Comparison of ENCODE assay signal across 8 cellular contexts in genomic region chr1:110605901-110606783, GRCh38. TPM values are rescaled to one million over a fixed set of nuclear protein-coding genes. Genes with fewer than 3 reads are reported as not detected.
DNase-seq lines count a peak whose midpoint lies in the region; ATAC-seq, FAIRE-seq and TF ChIP-seq lines count a peak whose summit lies in the region.

Gene KCNA2 (minus strand): TSS chr1:110606358. CDS start chr1:110604782, 1,576 bp downstream.

- H3K4me3 ChIP-seq in GM12878 (0 out of 2 replicates have a peak within 1 kb of the TSS, but pooled peaks have one; percentile 22), iPS-20b (ENCODE audit: low read length) (peak within 1 kb of the TSS; percentile 78), sigmoid colon (peak within 1 kb of the TSS; percentile 46 to 71 (median 56)), PC-9 (no peak within 1 kb of the TSS)

- SMC1A ChIA-PET in GM12878 (lab: Charles Lee; ENCODE audit: uncharacterized antibody, unreplicated experiment), result interaction anchor here (1.4 kb wide), 1 partner anchor 11 kb away, joined by 3 read pairs; no protein-coding TSS in a partner anchor

- H3K9me2 ChIP-seq in PC-9 (ENCODE audit: insufficient read depth), result no peaks in the 10 kb centered on the region

- BruUV-seq in GM12878 (replicated peaks; lab: Mats Ljungman, UMichigan), result no TSS peak
- no TSS peak for BruUV-seq in PC-9 (replicated peaks; lab: Mats Ljungman, UMichigan)

- no peak within 1 kb of the TSS for H2AFZ ChIP-seq in GM12878 (ENCODE audit: control insufficient read depth, low read depth, low read length)
- no peak within 1 kb of the TSS for H2AFZ ChIP-seq in PC-9

- no peak for TF ChIP-seq CTCF in GM12878 (IDR thresholded peaks at IDR 0.05 in 2 of 3, conservative IDR thresholded peaks at IDR 0.05 in 1 of 3; ENCODE audit: control insufficient read depth in 2 of 3, extremely low read depth in 1 of 3, insufficient read depth in 1 of 3, low read depth in 3 of 3, low read length in 3 of 3)
- no peak for TF ChIP-seq CTCF in sigmoid colon (IDR thresholded peaks at IDR 0.05)
- no peak for TF ChIP-seq CTCF in PC-9 (conservative IDR thresholded peaks at IDR 0.05)

- H3K27ac ChIP-seq in GM12878 (ENCODE audit: control insufficient read depth, insufficient read depth), result no peak within 1 kb of the TSS
- no peak within 1 kb of the TSS for H3K27ac ChIP-seq in iPS-20b (ENCODE audit: low read length)
- peak within 1 kb of the TSS; percentile 60 to 71 (median 70) for H3K27ac ChIP-seq in sigmoid colon
- no peak within 1 kb of the TSS for H3K27ac ChIP-seq in PC-9

- H4K20me1 ChIP-seq in GM12878 (ENCODE audit: control insufficient read depth, insufficient read depth) (no peaks in the 10 kb centered on the region), PC-9 (ENCODE audit: insufficient read depth) (no peaks in the 10 kb centered on the region)

- H3K79me2 ChIP-seq in GM12878 (ENCODE audit: control insufficient read depth, insufficient read depth, low read length) (no peaks in the 10 kb centered on the region), PC-9 (ENCODE audit: low read depth) (no peaks in the 10 kb centered on the region)

- RAD21 ChIA-PET in GM12878 (lab: Charles Lee; ENCODE audit: unreplicated experiment), result no interaction called here

- peak within 1 kb of the TSS; percentile 54 for H3K4me2 ChIP-seq in GM12878 (ENCODE audit: control insufficient read depth, insufficient read depth)
- H3K4me2 ChIP-seq in PC-9, result no peak within 1 kb of the TSS

- peak; percentile 41 for ATAC-seq in GM12878
- no peak for ATAC-seq in HG03460 (IDR thresholded peaks at IDR 0.05; ENCODE audit: unreplicated experiment)

- H3F3A ChIP-seq in PC-9 (ENCODE audit: insufficient read depth, low read depth), result no peaks in the 10 kb centered on the region

- H3K4me1 ChIP-seq in GM12878 (ENCODE audit: control insufficient read depth, insufficient read depth, low read length) (no peaks in the 10 kb centered on the region; the same call in 1 of the 2 replicates), iPS-20b (ENCODE audit: insufficient read depth, low read length) (peaks cover 9% of the 10 kb centered on the region), sigmoid colon (peaks cover 0 to 26% (median 25%) of the 10 kb centered on the region in 4 donors), PC-9 (replicated peaks; ENCODE audit: insufficient read depth) (no peaks in the 10 kb centered on the region)

- no peaks in the 10 kb centered on the region for H3K36me3 ChIP-seq in GM12878 (ENCODE audit: control insufficient read depth in 2 of 2, insufficient read depth in 2 of 2, low read length in 1 of 2)
- H3K36me3 ChIP-seq in iPS-20b (ENCODE audit: insufficient read depth, low read depth, low read length), result no peaks in the 10 kb centered on the region
- H3K36me3 ChIP-seq in sigmoid colon, result no peaks in the 10 kb centered on the region
- H3K36me3 ChIP-seq in PC-9 (ENCODE audit: low read depth), result no peaks in the 10 kb centered on the region

- POLR2A ChIA-PET in GM12878 (lab: Charles Lee), result no interaction called here
- POLR2A ChIA-PET in PC-9 (lab: Charles Lee; ENCODE audit: unreplicated experiment), result no interaction called here

- TF ChIP-seq POLR2A in GM12878 (IDR thresholded peaks at IDR 0.05; ENCODE audit: low read depth, low read length) (no peak), sigmoid colon (IDR thresholded peaks at IDR 0.05) (no peak)

- in situ Hi-C loops in GM12878 (cut with MboI), result no loop called here

- intact Hi-C loops in GM12878 (cut with micrococcal nuclease; ENCODE audit: unreplicated experiment), result loop anchor here (10.0 kb wide), 1 partner anchor 1179 kb away; no protein-coding TSS in a partner anchor
- intact Hi-C loops in sigmoid colon (cut with DNase I), result loop anchor here (2.0 kb wide), 1 partner anchor 51 kb away; no protein-coding TSS in a partner anchor
- intact Hi-C loops in PC-9 (cut with micrococcal nuclease; ENCODE audit: unreplicated experiment), result no loop called here

- no peak for TF ChIP-seq RAD21 in GM12878 (IDR thresholded peaks at IDR 0.05; ENCODE audit: insufficient read depth, low read depth, low read length)

- no peak for TF ChIP-seq EP300 in GM12878 (IDR thresholded peaks at IDR 0.05; ENCODE audit: borderline replicate concordance in 1 of 2, control insufficient read depth in 1 of 2, low read depth in 2 of 2, low read length in 2 of 2)
- no peak for TF ChIP-seq EP300 in sigmoid colon (IDR thresholded peaks at IDR 0.05)

- WGBS in GM12878 (ENCODE audit: insufficient coverage, insufficient replicate concordance, low lambda C conversion rate, missing lambda C conversion rate), result 12% methylated on average over 39 of the region's 49 CpGs
- WGBS in sigmoid colon, 2 donors, result 3 to 4% methylated on average over 49 of the region's 49 CpGs

- CTCF ChIA-PET in GM12878 (lab: Yijun Ruan, JAX) (interaction anchor here (0.9 to 1.8 kb wide), 3 partner anchors 14 to 51 kb away, joined by 3 to 6 read pairs (median 5); no protein-coding TSS in a partner anchor), PC-9 (lab: Charles Lee) (no interaction called here)

- H3K27me3 ChIP-seq in GM12878 (replicated peaks in 1 of 2; ENCODE audit: control insufficient read depth in 2 of 2, insufficient read depth in 2 of 2, low read length in 1 of 2) (peaks cover 25 to 31% of the 10 kb centered on the region in 2 experiments), iPS-20b (ENCODE audit: insufficient read depth, low read length) (peaks cover 93% of the 10 kb centered on the region), sigmoid colon (peaks cover 21 to 50% (median 38%) of the 10 kb centered on the region in 3 donors), PC-9 (ENCODE audit: insufficient read depth, low read depth) (peaks cover 94% of the 10 kb centered on the region)

- H3K9ac ChIP-seq in GM12878 (ENCODE audit: control insufficient read depth, insufficient read depth, low read length) (no peak within 1 kb of the TSS), iPS-20b (ENCODE audit: low read depth, low read length) (no peak within 1 kb of the TSS)

- H3K9me3 ChIP-seq in GM12878 (replicated peaks; ENCODE audit: control insufficient read depth, insufficient read depth, low read length), result no peaks in the 10 kb centered on the region
- no peaks in the 10 kb centered on the region for H3K9me3 ChIP-seq in iPS-20b (ENCODE audit: insufficient read depth, low read depth, low read length)
- no peaks in the 10 kb centered on the region for H3K9me3 ChIP-seq in sigmoid colon
- no peaks in the 10 kb centered on the region for H3K9me3 ChIP-seq in PC-9 (ENCODE audit: insufficient read depth, low read depth)

- no peak for FAIRE-seq in GM12878 (lab: Jason Lieb, UNC)

- DNase-seq in D341Med (ENCODE audit: low spot score) (peak; percentile 51), NCI-H1105 treated with DMSO at 0.1 percent for 48 hours (lab: John Stamatoyannopoulos, UW) (peak; percentile 41), GM12878 (ENCODE audit: low read depth, low spot score) (no peak), sigmoid colon (peak; percentile 74), SIG-M5 (lab: John Stamatoyannopoulos, UW) (no peak), PC-9 (no peak)

TF ChIP-seq in GM12878, 131 proteins besides CTCF, POLR2A, EP300 and RAD21:
- TF ChIP-seq, protein P1, sequence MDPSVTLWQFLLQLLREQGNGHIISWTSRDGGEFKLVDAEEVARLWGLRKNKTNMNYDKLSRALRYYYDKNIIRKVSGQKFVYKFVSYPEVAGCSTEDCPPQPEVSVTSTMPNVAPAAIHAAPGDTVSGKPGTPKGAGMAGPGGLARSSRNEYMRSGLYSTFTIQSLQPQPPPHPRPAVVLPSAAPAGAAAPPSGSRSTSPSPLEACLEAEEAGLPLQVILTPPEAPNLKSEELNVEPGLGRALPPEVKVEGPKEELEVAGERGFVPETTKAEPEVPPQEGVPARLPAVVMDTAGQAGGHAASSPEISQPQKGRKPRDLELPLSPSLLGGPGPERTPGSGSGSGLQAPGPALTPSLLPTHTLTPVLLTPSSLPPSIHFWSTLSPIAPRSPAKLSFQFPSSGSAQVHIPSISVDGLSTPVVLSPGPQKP (IDR thresholded peaks at IDR 0.05; ENCODE audit: low read depth, low read length), result no peak
- peak; percentile 79 for TF ChIP-seq SUZ12 (IDR thresholded peaks at IDR 0.05; ENCODE audit: unreplicated experiment)

RNA-seq across cellular contexts. Expression of gene KCNA2, which starts in this region (rescaled TPM):
- 0.07 and 0.17 TPM in 2 replicates for total RNA-seq in GM12878 (2013; cell fraction: nucleolus; rRNA removed)
- total RNA-seq in GM12878 (2014; rRNA removed) (0.11 and 0.17 TPM in 2 replicates), GM12878 (2014; rRNA removed; fragmentation: Illumina TruSeq; extraction: Trizol) (0.13 and 0.14 TPM in 2 replicates), GM12878 (2021) (0.08 and 0.38 TPM in 2 replicates), sigmoid colon (1 to 10 TPM in 3 of 4 donors, under 1 TPM in 1; 0.82 to 5.8 (median 2.2) TPM), PC-9 (2021) (not detected in 2 replicates)
- polyA plus RNA-seq in GM12878 (2011; ENCODE audit: low read depth), result 0.10 TPM
- polyA plus RNA-seq in GM12878 (2011; rRNA removed) (0.01 and 0.07 TPM in 2 replicates), GM12878 (2014; fragmentation: Illumina TruSeq; extraction: Trizol) (0.06 and 0.56 TPM in 2 replicates), GM12878 (2014; fragmentation: Nextera tagmentation; extraction: Ambion mirVana) (under 1 TPM in 1 of 2 experiments, not detected in 1; 0.02 TPM), GM12878 (2014; rRNA removed) (0.03 and 0.14 TPM in 2 replicates), GM12878 (2016; fragmentation: Nextera tagmentation; extraction: Ambion mirVana) (under 1 TPM in 1 of 2 experiments, not detected in 1; 0.07 TPM), sigmoid colon (under 1 TPM in 2 of 3 donors, not detected in 1; under 0.01 to 0.69 TPM)
- 0.03 and 0.05 TPM in 2 replicates for polyA plus RNA-seq in GM12878 (2011; cell fraction: cytosol; rRNA removed)
- 0.07 and 0.15 TPM in 2 replicates for polyA plus RNA-seq in GM12878 (2011; cell fraction: nucleus; rRNA removed)
- 0.14 and 0.18 TPM in 2 replicates for polyA plus RNA-seq in GM12878 (2012)
- under 0.01 and 0.07 TPM in 2 replicates for polyA minus RNA-seq in GM12878 (2011; rRNA and poly(A)+ RNA removed)
- polyA minus RNA-seq in GM12878 (2011; cell fraction: cytosol; rRNA and poly(A)+ RNA removed), result not detected in 2 replicates
- polyA minus RNA-seq in GM12878 (2011; cell fraction: nucleus; rRNA and poly(A)+ RNA removed), result not detected in 2 replicates

Comparison
In these comparisons a context has a peak if more than half of its experiments do, and no peak if none do; other contexts are left out.
1. Peak in ATAC-seq, H3K4me3 ChIP-seq and H3K4me2 ChIP-seq in GM12878; RNA of the gene not detected or under 1 TPM.
2. DNase-seq: peak in D341Med (single experiment), NCI-H1105 treated with DMSO at 0.1 percent for 48 hours (single experiment) and sigmoid colon (single experiment); none in GM12878 (single experiment), SIG-M5 (single experiment) and PC-9 (0 of 2).
3. H3K27ac ChIP-seq: peak in sigmoid colon (4 of 4); none in GM12878 (single experiment), iPS-20b (single experiment) and PC-9 (single experiment).